In the genomic region with DNA sequence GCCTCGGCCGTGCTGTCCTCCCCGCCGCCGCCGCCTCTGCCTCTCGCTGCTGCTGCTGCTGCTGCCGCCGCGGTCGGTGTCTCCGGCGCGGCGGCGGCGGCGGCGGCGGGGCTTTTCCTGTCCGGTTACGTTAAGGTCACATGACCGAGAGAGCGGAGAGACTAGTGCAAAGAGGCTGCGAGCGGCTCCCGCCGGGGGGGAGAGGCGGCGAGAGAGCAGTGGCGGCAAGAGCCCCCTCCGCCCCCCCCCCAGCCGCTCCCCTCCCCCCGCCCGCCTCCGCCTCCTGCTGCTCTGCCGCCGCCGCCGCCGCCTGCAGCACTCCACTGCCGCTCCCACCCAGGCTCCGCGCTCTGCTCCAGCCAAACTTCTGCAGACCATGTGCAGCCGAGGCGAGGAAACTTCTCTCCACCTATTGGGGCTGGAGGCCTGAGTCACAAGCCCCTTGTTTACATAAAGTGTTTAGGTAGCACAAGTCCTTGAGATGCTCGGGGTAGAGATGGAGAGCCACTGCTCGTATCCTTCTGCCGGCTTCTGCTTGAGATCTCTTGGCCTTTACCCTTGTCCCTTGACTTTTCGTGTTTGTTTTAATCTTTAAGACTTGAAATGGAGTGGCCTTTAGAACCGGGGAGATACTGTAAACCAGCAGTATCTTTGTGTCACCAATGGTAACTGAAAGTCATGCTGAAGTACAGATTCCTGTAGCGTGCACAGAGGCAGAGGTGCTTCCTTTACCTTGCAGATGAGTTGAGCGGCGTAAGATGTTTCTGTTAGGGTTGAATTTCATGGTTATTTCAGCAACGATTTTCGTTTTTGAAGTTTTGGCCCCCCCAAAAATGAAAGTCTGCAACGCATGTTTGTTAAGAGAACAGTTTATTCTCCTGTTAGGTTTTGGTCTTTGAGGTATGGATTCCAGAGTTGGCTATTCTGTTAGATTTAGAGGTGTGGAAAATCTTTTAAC, we compare ENCODE assay signal across 8 cellular contexts. TPM values are rescaled to one million over a fixed set of nuclear protein-coding genes. Genes with fewer than 3 reads are reported as not detected.
A peak's percentile ranks its signal among the peaks of the same experiment; 100 is the strongest.
DNase-seq lines count a peak whose midpoint lies in the region; ATAC-seq, FAIRE-seq and TF ChIP-seq lines count a peak whose summit lies in the region.

A gene with protein sequence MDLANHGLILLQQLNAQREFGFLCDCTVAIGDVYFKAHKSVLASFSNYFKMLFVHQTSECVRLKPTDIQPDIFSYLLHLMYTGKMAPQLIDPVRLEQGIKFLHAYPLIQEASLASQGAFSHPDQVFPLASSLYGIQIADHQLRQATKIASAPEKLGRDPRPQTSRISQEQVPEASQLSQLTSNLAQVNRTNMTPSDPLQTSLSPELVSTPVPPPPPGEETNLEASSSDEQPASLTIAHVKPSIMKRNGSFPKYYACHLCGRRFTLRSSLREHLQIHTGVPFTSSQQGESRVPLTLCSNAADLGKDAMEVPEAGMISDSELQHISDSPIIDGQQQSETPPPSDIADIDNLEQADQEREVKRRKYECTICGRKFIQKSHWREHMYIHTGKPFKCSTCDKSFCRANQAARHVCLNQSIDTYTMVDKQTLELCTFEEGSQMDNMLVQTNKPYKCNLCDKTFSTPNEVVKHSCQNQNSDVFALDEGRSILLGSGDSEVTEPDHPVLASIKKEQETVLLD (minus strand): TSS at position 89 of the 958 bp plus-strand sequence. CDS start 17,922 bp downstream, outside the sequence.

- peak; percentile 9 for ATAC-seq in HG02840 (IDR thresholded peaks at IDR 0.05; ENCODE audit: low FRiP score, unreplicated experiment)
- ATAC-seq in HG03108 (IDR thresholded peaks at IDR 0.05; ENCODE audit: unreplicated experiment): no peak

- peak; percentile 42 for DNase-seq in GM12891 (ENCODE audit: insufficient read length, low spot score)
- DNase-seq in NCI-H345 (lab: John Stamatoyannopoulos, UW): peak; percentile 70
- DNase-seq in activated CD4-positive, alpha-beta T cell treated with anti-CD3 and anti-CD28 coated beads for 24 hours (ENCODE audit: low read depth in 2 of 2): peak; percentile 41 to 47
- DNase-seq in chondrocyte (ENCODE audit: low spot score): no peak
- peak; percentile 73 for DNase-seq in kidney tubule cell (ENCODE audit: low spot score)
- peak; percentile 42 to 58 for DNase-seq in stimulated activated CD4-positive, alpha-beta T cell treated with anti-CD3 and anti-CD28 coated beads, Interleukin-15, amount 100 ng/mL, for 48 hours (ENCODE audit: low read depth in 2 of 2)

- peak; percentile 76 for FAIRE-seq in GM12891 (lab: Jason Lieb, UNC)

- no peaks in the 10 kb centered on the region for H3K9me3 Mint-ChIP-seq in chondrocyte (ENCODE audit: low read depth)

- peak within 1 kb of the TSS; percentile 83 for H3K4me3 Mint-ChIP-seq in chondrocyte (ENCODE audit: unreplicated experiment)

- H3K27ac Mint-ChIP-seq in chondrocyte (ENCODE audit: unreplicated experiment): peak within 1 kb of the TSS; percentile 82

- TF ChIP-seq POLR2A in GM12891 (IDR thresholded peaks at IDR 0.05; ENCODE audit: low read depth, low read length): peak; percentile 54

- peaks cover 64% of the 10 kb centered on the region for H3K4me1 Mint-ChIP-seq in chondrocyte (ENCODE audit: low read depth)

- H3K36me3 Mint-ChIP-seq in chondrocyte (ENCODE audit: low read depth): no peaks in the 10 kb centered on the region

- H3K27me3 Mint-ChIP-seq in chondrocyte (ENCODE audit: low read depth): no peaks in the 10 kb centered on the region

- TF ChIP-seq CTCF in chondrocyte (IDR thresholded peaks at IDR 0.05): no peak

TF ChIP-seq in GM12891, 5 proteins besides CTCF, POLR2A, EP300 and RAD21:
- TF ChIP-seq PAX5 (IDR thresholded peaks at IDR 0.05; ENCODE audit: insufficient read depth, low read length, severe bottlenecking): no peak
- TF ChIP-seq POLR2AphosphoS5 (IDR thresholded peaks at IDR 0.05; ENCODE audit: low read depth, low read length): peak; percentile 59
TF ChIP-seq in GM12891: peak in this region for 1.

RNA-seq across cellular contexts. Expression of the gene that starts here (rescaled TPM):
- 11.9 TPM for polyA plus RNA-seq in GM12891 (2012; ENCODE audit: low read depth, missing spikeins)
- total RNA-seq in chondrocyte: 9.4 to 11.8 TPM (median 10.1 TPM) in 3 replicates
